ENCODE assay signal across 25 cellular contexts in the genomic region with DNA sequence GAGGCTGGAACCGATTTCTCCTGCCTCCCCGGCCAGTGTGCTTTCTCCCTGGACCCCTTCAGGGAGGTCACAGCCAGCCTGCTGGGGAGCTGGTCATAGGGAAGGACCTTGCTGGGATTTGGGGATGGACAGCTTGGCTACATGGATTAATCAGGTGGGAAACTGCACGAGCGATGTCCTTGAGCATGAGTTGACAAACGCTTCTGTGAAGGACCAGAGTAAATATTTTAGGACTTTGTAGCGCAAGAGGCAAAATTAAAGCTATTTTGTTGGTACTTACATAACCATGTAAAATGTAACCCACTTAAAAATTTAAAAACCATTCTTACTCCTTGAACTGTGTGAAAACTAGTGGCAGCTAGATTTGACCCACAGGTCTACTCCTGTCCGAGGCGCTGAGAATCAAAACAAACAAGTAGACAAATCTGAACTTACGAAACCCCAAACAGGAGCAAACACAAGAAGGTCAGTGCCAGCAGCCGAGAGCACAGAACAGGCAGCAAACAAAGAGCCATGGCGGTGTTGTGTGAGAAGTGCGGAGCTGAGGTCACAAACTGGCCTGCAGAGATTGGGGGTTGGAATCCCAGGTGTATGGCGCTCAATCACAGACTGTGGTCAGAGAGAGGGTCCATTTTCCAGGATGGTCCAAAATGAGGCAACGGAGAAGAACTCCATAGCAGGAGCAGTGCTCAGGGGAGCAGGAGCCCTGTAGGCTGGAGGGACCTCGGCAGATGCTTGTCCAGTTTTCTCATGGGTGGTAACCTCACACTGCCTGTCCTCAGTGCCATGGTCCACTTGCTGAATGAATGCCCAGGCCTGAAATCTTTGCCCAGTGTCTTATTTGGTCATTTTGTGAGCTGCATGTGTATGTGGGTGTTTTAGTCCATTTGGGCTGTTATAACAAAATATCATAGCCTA.
DNase-seq lines count a peak whose midpoint lies in the region; ATAC-seq, FAIRE-seq and TF ChIP-seq lines count a peak whose summit lies in the region.
"Had no signal": no experiment of that assay in that cellular context is flagged by ENCODE, and none has a peak within 500 bp of the region (broad histone marks: within the 10 kb centered on the region; RNA-seq: fewer than 3 reads in every experiment).

No MANE protein-coding gene starts in this region.

- DNase-seq in HuH-7 (ENCODE audit: low spot score) = peak; percentile 15
- no peak for DNase-seq in bronchial epithelial cell (ENCODE audit: low read depth)
- peak; percentile 23 for DNase-seq in spleen
- DNase-seq in osteoblast (ENCODE audit: insufficient read length, low spot score, missing footprints) = no peak
- DNase-seq: 8988T; ACHN; AML-193; BE2C; CD4-positive, alpha-beta T cell; CD8-positive, alpha-beta memory T cell; DMS 273 treated with DMSO at 0.1 percent for 48 hours; DMS79; EL; GDM1; H7; HCEC 1CT had no signal

- H3K79me2 ChIP-seq in osteoblast (ENCODE audit: insufficient read depth, low read length) = no peaks in the 10 kb centered on the region

- H4K20me1 ChIP-seq in osteoblast (ENCODE audit: insufficient read depth, low read length) = no peaks in the 10 kb centered on the region
- H4K20me1 ChIP-seq: BLaER1 treated with 17β-estradiol and CSF1 and Interleukin-3, amounts not matched to agents 10 nM and 100 nM had no signal

- no peak for ATAC-seq in GM19452 (IDR thresholded peaks at IDR 0.05; ENCODE audit: unreplicated experiment)
- no peak for ATAC-seq in HG02763 (IDR thresholded peaks at IDR 0.05; ENCODE audit: unreplicated experiment)
- ATAC-seq: A549, GM12878 had no signal

- no peak overlapping the region for H3K4me3 ChIP-seq in bronchial epithelial cell (ENCODE audit: low read depth, low read length)
- no peak overlapping the region for H3K4me3 ChIP-seq in liver (ENCODE audit: low read depth in 1 of 3, low read length in 3 of 3)
- H3K4me3 ChIP-seq in spleen = no peak overlapping the region
- no peak overlapping the region for H3K4me3 ChIP-seq in osteoblast (ENCODE audit: insufficient read depth, low read length)
- H3K4me3 ChIP-seq: A549; BLaER1 treated with 17β-estradiol and CSF1 and Interleukin-3, amounts not matched to agents 10 nM and 100 nM; GM12878 had no signal

- H3K9me3 ChIP-seq in liver (ENCODE audit: control insufficient read depth in 4 of 4, low read length in 3 of 4) = no peaks in the 10 kb centered on the region
- H3K9me3 ChIP-seq in spleen = peaks cover 0 to 2% (median 0%) of the 10 kb centered on the region in 8 donors
- H3K9me3 ChIP-seq in osteoblast (ENCODE audit: low read depth, low read length) = no peaks in the 10 kb centered on the region
- H3K9me3 ChIP-seq: A549; BE2C; BLaER1 treated with 17β-estradiol and CSF1 and Interleukin-3, amounts not matched to agents 10 nM and 100 nM had no signal

- H3K27ac ChIP-seq in liver (ENCODE audit: low read depth in 1 of 2, low read length in 2 of 2) = peak overlapping the region; percentile 32 to 82
- H3K27ac ChIP-seq in spleen = no peak overlapping the region
- no peak overlapping the region for H3K27ac ChIP-seq in osteoblast (ENCODE audit: low read depth, low read length)
- H3K27ac ChIP-seq: A549; BLaER1 treated with 17β-estradiol and CSF1 and Interleukin-3, amounts not matched to agents 10 nM and 100 nM had no signal

- no peak for TF ChIP-seq POLR2A in spleen (IDR thresholded peaks at IDR 0.05)

- WGBS in liver = 54% methylated on average over 15 of the region's 15 CpGs
- 92 to 96% (median 93%) methylated on average over 15 of the region's 15 CpGs for WGBS in spleen, 5 donors

- intact Hi-C loops in spleen (cut with DNase I; ENCODE audit: low total_unique reads) = no loop called here

- H3K27me3 ChIP-seq in bronchial epithelial cell (ENCODE audit: control insufficient read depth, insufficient read depth, low read length) (no peaks in the 10 kb centered on the region), liver (ENCODE audit: control insufficient read depth in 4 of 4, insufficient read depth in 4 of 4, low read length in 3 of 4) (no peaks in the 10 kb centered on the region), spleen (replicated peaks in 1 of 7) (no peaks in the 10 kb centered on the region), osteoblast (ENCODE audit: insufficient read depth, low read length) (no peaks in the 10 kb centered on the region)
- H3K27me3 ChIP-seq: BE2C; BLaER1 treated with 17β-estradiol and CSF1 and Interleukin-3, amounts not matched to agents 10 nM and 100 nM had no signal

- FAIRE-seq in bronchial epithelial cell (lab: Jason Lieb, UNC) = peak; percentile 55
- FAIRE-seq: A549, D721Med, GM12878, GM18507, H1 had no signal

- no peaks in the 10 kb centered on the region for H3K36me3 ChIP-seq in bronchial epithelial cell (ENCODE audit: control insufficient read depth, insufficient read depth, low read length)
- no peaks in the 10 kb centered on the region for H3K36me3 ChIP-seq in liver (ENCODE audit: control insufficient read depth in 4 of 4, insufficient read depth in 3 of 4, low read depth in 1 of 4, low read length in 3 of 4)
- H3K36me3 ChIP-seq in spleen = no peaks in the 10 kb centered on the region
- H3K36me3 ChIP-seq in osteoblast (ENCODE audit: insufficient read depth, low read length) = no peaks in the 10 kb centered on the region
- H3K36me3 ChIP-seq: BE2C; BLaER1 treated with 17β-estradiol and CSF1 and Interleukin-3, amounts not matched to agents 10 nM and 100 nM had no signal

- peak; percentile 53 to 72 for TF ChIP-seq RAD21 in liver (IDR thresholded peaks at IDR 0.05)

- TF ChIP-seq CTCF in bronchial epithelial cell (IDR thresholded peaks at IDR 0.05; ENCODE audit: insufficient read depth, low read length, severe bottlenecking) (no peak), liver (IDR thresholded peaks at IDR 0.05; ENCODE audit: low read depth, low read length, missing input control) (no peak), spleen (IDR thresholded peaks at IDR 0.05 in 8 of 11, conservative IDR thresholded peaks at IDR 0.05 in 3 of 11) (no peak), osteoblast (IDR thresholded peaks at IDR 0.05; ENCODE audit: extremely low read depth, low read depth, low read length) (no peak)

- peaks cover 2 to 18% (median 14%) of the 10 kb centered on the region in 4 donors for H3K4me1 ChIP-seq in liver (ENCODE audit: control insufficient read depth in 4 of 4, insufficient read depth in 4 of 4, low read length in 3 of 4)
- H3K4me1 ChIP-seq in spleen = peaks cover 0 to 8% (median 3%) of the 10 kb centered on the region in 6 donors
- H3K4me1 ChIP-seq in osteoblast (ENCODE audit: insufficient read depth, low read length) = no peaks in the 10 kb centered on the region
- H3K4me1 ChIP-seq: A549 had no signal

- H3K4me2 ChIP-seq in osteoblast (ENCODE audit: insufficient read depth, low read length) = no peak overlapping the region
- H3K4me2 ChIP-seq: A549; BLaER1 treated with 17β-estradiol and CSF1 and Interleukin-3, amounts not matched to agents 10 nM and 100 nM had no signal

- H2AFZ ChIP-seq in osteoblast (ENCODE audit: low read length) = no peak overlapping the region

- H3K9ac ChIP-seq in liver (ENCODE audit: low read depth in 1 of 2, low read length in 2 of 2) = no peak overlapping the region
- H3K9ac ChIP-seq: BLaER1 treated with 17β-estradiol and CSF1 and Interleukin-3, amounts not matched to agents 10 nM and 100 nM had no signal

TF ChIP-seq in liver, 16 proteins besides CTCF, POLR2A, EP300 and RAD21 (continues in another document):
- TF ChIP-seq HNF4A (conservative IDR thresholded peaks at IDR 0.05) (peak; percentile 77 to 83), YY1 (IDR thresholded peaks at IDR 0.05) (peak; percentile 95), SP1 (IDR thresholded peaks at IDR 0.05) (peak; percentile 81), RXRA (IDR thresholded peaks at IDR 0.05) (peak; percentile 96), NR2F2 (IDR thresholded peaks at IDR 0.05) (peak; percentile 64), FOXA2 (IDR thresholded peaks at IDR 0.05) (peak; percentile 55), ZBTB33 (IDR thresholded peaks at IDR 0.05) (peak; percentile 5), EGR1 (IDR thresholded peaks at IDR 0.05; ENCODE audit: low read depth in 2 of 2) (no peak)
- TF ChIP-seq, protein P1, sequence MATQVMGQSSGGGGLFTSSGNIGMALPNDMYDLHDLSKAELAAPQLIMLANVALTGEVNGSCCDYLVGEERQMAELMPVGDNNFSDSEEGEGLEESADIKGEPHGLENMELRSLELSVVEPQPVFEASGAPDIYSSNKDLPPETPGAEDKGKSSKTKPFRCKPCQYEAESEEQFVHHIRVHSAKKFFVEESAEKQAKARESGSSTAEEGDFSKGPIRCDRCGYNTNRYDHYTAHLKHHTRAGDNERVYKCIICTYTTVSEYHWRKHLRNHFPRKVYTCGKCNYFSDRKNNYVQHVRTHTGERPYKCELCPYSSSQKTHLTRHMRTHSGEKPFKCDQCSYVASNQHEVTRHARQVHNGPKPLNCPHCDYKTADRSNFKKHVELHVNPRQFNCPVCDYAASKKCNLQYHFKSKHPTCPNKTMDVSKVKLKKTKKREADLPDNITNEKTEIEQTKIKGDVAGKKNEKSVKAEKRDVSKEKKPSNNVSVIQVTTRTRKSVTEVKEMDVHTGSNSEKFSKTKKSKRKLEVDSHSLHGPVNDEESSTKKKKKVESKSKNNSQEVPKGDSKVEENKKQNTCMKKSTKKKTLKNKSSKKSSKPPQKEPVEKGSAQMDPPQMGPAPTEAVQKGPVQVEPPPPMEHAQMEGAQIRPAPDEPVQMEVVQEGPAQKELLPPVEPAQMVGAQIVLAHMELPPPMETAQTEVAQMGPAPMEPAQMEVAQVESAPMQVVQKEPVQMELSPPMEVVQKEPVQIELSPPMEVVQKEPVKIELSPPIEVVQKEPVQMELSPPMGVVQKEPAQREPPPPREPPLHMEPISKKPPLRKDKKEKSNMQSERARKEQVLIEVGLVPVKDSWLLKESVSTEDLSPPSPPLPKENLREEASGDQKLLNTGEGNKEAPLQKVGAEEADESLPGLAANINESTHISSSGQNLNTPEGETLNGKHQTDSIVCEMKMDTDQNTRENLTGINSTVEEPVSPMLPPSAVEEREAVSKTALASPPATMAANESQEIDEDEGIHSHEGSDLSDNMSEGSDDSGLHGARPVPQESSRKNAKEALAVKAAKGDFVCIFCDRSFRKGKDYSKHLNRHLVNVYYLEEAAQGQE (IDR thresholded peaks at IDR 0.05) = peak; percentile 42

Comparison
In these comparisons a context has a peak if more than half of its experiments do, and no peak if none do; other contexts are left out.
1. DNase-seq: peak in HuH-7 (single experiment) and spleen (single experiment); none in bronchial epithelial cell (single experiment) and osteoblast (single experiment).
2. H3K27ac ChIP-seq: peak in liver (2 of 2); none in spleen (0 of 8) and osteoblast (single experiment).